Comparison of ENCODE assay signal across 9 cellular contexts in genomic region chr15:79090487-79091203, GRCh38. TPM values are rescaled to one million over a fixed set of nuclear protein-coding genes. Genes with fewer than 3 reads are reported as not detected.
DNase-seq lines count a peak whose midpoint lies in the region; ATAC-seq, FAIRE-seq and TF ChIP-seq lines count a peak whose summit lies in the region.
"Had no signal": no experiment of that assay in that cellular context is flagged by ENCODE, and none has a peak within 500 bp of the region (broad histone marks: within the 10 kb centered on the region; RNA-seq: fewer than 3 reads in every experiment).

TSS of gene RASGRF1 (minus strand) at chr15:79090780. CDS start at chr15:79090498, 282 bp downstream.

- peaks cover 99% of the 10 kb centered on the region for H3K27me3 ChIP-seq in HUES64 (ENCODE audit: insufficient read depth, low read length)
- H3K27me3 ChIP-seq in effector memory CD4-positive, alpha-beta T cell (replicated peaks; ENCODE audit: control insufficient read depth, insufficient read depth, low read length, poor library complexity, severe bottlenecking) = peaks cover 7% of the 10 kb centered on the region
- peaks cover 16% of the 10 kb centered on the region for H3K27me3 ChIP-seq in CD8-positive, alpha-beta T cell (ENCODE audit: insufficient read depth, low read length)
- H3K27me3 ChIP-seq in ovary = no peaks in the 10 kb centered on the region

- peaks cover 22% of the 10 kb centered on the region for H3K4me1 Mint-ChIP-seq in dendritic cell treated with granulocyte-macrophage colony-stimulating factor and Interleukin-4, amounts not matched to agents 40 ng/mL and 50 ng/mL, for 4 days (ENCODE audit: low read depth)
- peaks cover 19 to 31% (median 22%) of the 10 kb centered on the region in 3 donors for H3K4me1 Mint-ChIP-seq in naive B cell
- peaks cover 3% of the 10 kb centered on the region for H3K4me1 Mint-ChIP-seq in CD8-positive, alpha-beta T cell (ENCODE audit: low read depth)

- no peaks in the 10 kb centered on the region for H3K36me3 Mint-ChIP-seq in dendritic cell treated with granulocyte-macrophage colony-stimulating factor and Interleukin-4, amounts not matched to agents 40 ng/mL and 50 ng/mL, for 4 days (ENCODE audit: low read depth)
- H3K36me3 Mint-ChIP-seq in naive B cell = peaks cover 5 to 11% of the 10 kb centered on the region in 2 donors
- H3K36me3 Mint-ChIP-seq in CD8-positive, alpha-beta T cell = no peaks in the 10 kb centered on the region

- 8% methylated on average over 54 of the region's 61 CpGs for WGBS in A549 (ENCODE audit: missing lambda C conversion rate)
- under 1% methylated on average over 60 of the region's 61 CpGs for WGBS in HUES64
- WGBS in ovary, 3 donors = 1% methylated on average over 61 of the region's 61 CpGs

- TF ChIP-seq RAD21 in A549 (conservative IDR thresholded peaks at IDR 0.05 in 1 of 2, IDR thresholded peaks at IDR 0.05 in 1 of 2) = no peak

- H3K4me3 ChIP-seq in A549 (peak within 1 kb of the TSS; percentile 39), HUES64 (ENCODE audit: low read length) (peak within 1 kb of the TSS; percentile 65), ovary (no peak within 1 kb of the TSS)
- H3K4me3 ChIP-seq in effector memory CD4-positive, alpha-beta T cell (ENCODE audit: insufficient read depth, low read depth, low read length, poor library complexity, severe bottlenecking) = no peak within 1 kb of the TSS
- H3K4me3 ChIP-seq in CD8-positive, alpha-beta T cell (ENCODE audit: low read depth, low read length) = no peak within 1 kb of the TSS

- H3K9me3 Mint-ChIP-seq in dendritic cell treated with granulocyte-macrophage colony-stimulating factor and Interleukin-4, amounts not matched to agents 40 ng/mL and 50 ng/mL, for 4 days = no peaks in the 10 kb centered on the region
- no peaks in the 10 kb centered on the region for H3K9me3 Mint-ChIP-seq in naive B cell
- H3K9me3 Mint-ChIP-seq in CD8-positive, alpha-beta T cell = no peaks in the 10 kb centered on the region

- intact Hi-C loops in dendritic cell treated with granulocyte-macrophage colony-stimulating factor and Interleukin-4, amounts not matched to agents 40 ng/mL and 50 ng/mL, for 4 days (cut with micrococcal nuclease) = loop anchor here (10.0 kb wide), 1 partner anchor 84 kb away; no protein-coding TSS in a partner anchor
- intact Hi-C loops in CD8-positive, alpha-beta T cell (cut with DNase I, micrococcal nuclease) = no loop called here
- intact Hi-C loops in ovary (cut with DNase I) = no loop called here

- DNase-seq in A549 (ENCODE audit: low read depth in 1 of 2, low spot score in 1 of 2) (peak in 1 of 2 experiments; percentile 42), naive B cell (no peak), kidney glomerular epithelial cell (lab: John Stamatoyannopoulos, UW) (no peak), ovary (no peak)
- no peak for DNase-seq in effector memory CD4-positive, alpha-beta T cell
- no peak for DNase-seq in CD8-positive, alpha-beta T cell

- H3K4me1 ChIP-seq in A549 = peaks cover 17% of the 10 kb centered on the region
- no peaks in the 10 kb centered on the region for H3K4me1 ChIP-seq in HUES64 (ENCODE audit: insufficient read depth, low read length)
- H3K4me1 ChIP-seq in effector memory CD4-positive, alpha-beta T cell (ENCODE audit: control insufficient read depth, insufficient read depth, low read length, poor library complexity, severe bottlenecking) = peaks cover 6% of the 10 kb centered on the region
- no peaks in the 10 kb centered on the region for H3K4me1 ChIP-seq in CD8-positive, alpha-beta T cell (ENCODE audit: insufficient read depth, low read length)
- peaks cover 1% of the 10 kb centered on the region for H3K4me1 ChIP-seq in ovary (ENCODE audit: insufficient read depth)

- POLR2A ChIA-PET in A549 (lab: Yijun Ruan, JAX) = no interaction called here
- POLR2A ChIA-PET in CD8-positive, alpha-beta T cell (lab: Charles Lee) = no interaction called here

- TF ChIP-seq CTCF in A549 (IDR thresholded peaks at IDR 0.05) (no peak), ovary (IDR thresholded peaks at IDR 0.05) (no peak)
- TF ChIP-seq CTCF in CD8-positive, alpha-beta T cell (IDR thresholded peaks at IDR 0.05) = no peak

- peak in 1 of 2 experiments; percentile 43; a peak in 3 of 6 replicates for ATAC-seq in A549
- no peak for ATAC-seq in naive B cell (ENCODE audit: low read depth in 2 of 2)
- ATAC-seq in CD8-positive, alpha-beta T cell = no peak

- peaks cover 86% of the 10 kb centered on the region for H3K27me3 Mint-ChIP-seq in dendritic cell treated with granulocyte-macrophage colony-stimulating factor and Interleukin-4, amounts not matched to agents 40 ng/mL and 50 ng/mL, for 4 days
- H3K27me3 Mint-ChIP-seq in naive B cell = peaks cover 48 to 89% (median 83%) of the 10 kb centered on the region in 3 donors
- peaks cover 45% of the 10 kb centered on the region for H3K27me3 Mint-ChIP-seq in CD8-positive, alpha-beta T cell (ENCODE audit: low read depth)

- peak within 1 kb of the TSS; percentile 29; the same call in 1 of the 2 replicates for H3K9ac ChIP-seq in HUES64 (ENCODE audit: low read depth, low read length)

- no peaks in the 10 kb centered on the region for H3K9me3 ChIP-seq in A549
- H3K9me3 ChIP-seq in HUES64 (ENCODE audit: insufficient read depth, low read depth, low read length) = no peaks in the 10 kb centered on the region
- no peaks in the 10 kb centered on the region for H3K9me3 ChIP-seq in effector memory CD4-positive, alpha-beta T cell (ENCODE audit: control insufficient read depth, low read length)
- no peaks in the 10 kb centered on the region for H3K9me3 ChIP-seq in CD8-positive, alpha-beta T cell (ENCODE audit: low read length)
- no peaks in the 10 kb centered on the region for H3K9me3 ChIP-seq in ovary

- no peak within 1 kb of the TSS for H3K27ac ChIP-seq in A549
- H3K27ac ChIP-seq in HUES64 (ENCODE audit: low read depth, low read length) = no peak within 1 kb of the TSS
- no peak within 1 kb of the TSS for H3K27ac ChIP-seq in effector memory CD4-positive, alpha-beta T cell (ENCODE audit: insufficient read depth, low read length, poor library complexity, severe bottlenecking)
- H3K27ac ChIP-seq in CD8-positive, alpha-beta T cell (ENCODE audit: low read depth, low read length) = no peak within 1 kb of the TSS
- H3K27ac ChIP-seq in ovary = no peak within 1 kb of the TSS

- no peaks in the 10 kb centered on the region for H3K36me3 ChIP-seq in HUES64 (ENCODE audit: insufficient read depth, low read length)
- H3K36me3 ChIP-seq in effector memory CD4-positive, alpha-beta T cell (ENCODE audit: control insufficient read depth, insufficient read depth, low read length) = no peaks in the 10 kb centered on the region
- H3K36me3 ChIP-seq in CD8-positive, alpha-beta T cell (ENCODE audit: insufficient read depth, low read length) = no peaks in the 10 kb centered on the region
- no peaks in the 10 kb centered on the region for H3K36me3 ChIP-seq in ovary

- TF ChIP-seq EP300 in A549 (IDR thresholded peaks at IDR 0.05) = no peak
- TF ChIP-seq EP300 in ovary (IDR thresholded peaks at IDR 0.05) = no peak

- H3K27ac Mint-ChIP-seq in dendritic cell treated with granulocyte-macrophage colony-stimulating factor and Interleukin-4, amounts not matched to agents 40 ng/mL and 50 ng/mL, for 4 days = no peak within 1 kb of the TSS
- H3K27ac Mint-ChIP-seq in naive B cell = peak within 1 kb of the TSS in 1 of 6 donors; percentile 69
- no peak within 1 kb of the TSS for H3K27ac Mint-ChIP-seq in CD8-positive, alpha-beta T cell

- peak within 1 kb of the TSS; percentile 32 for H3K4me3 Mint-ChIP-seq in dendritic cell treated with granulocyte-macrophage colony-stimulating factor and Interleukin-4, amounts not matched to agents 40 ng/mL and 50 ng/mL, for 4 days
- H3K4me3 Mint-ChIP-seq in naive B cell = peak within 1 kb of the TSS in 7 of 8 donors; percentile 42 to 77 (median 65)
- H3K4me3 Mint-ChIP-seq in CD8-positive, alpha-beta T cell = no peak within 1 kb of the TSS

- CTCF ChIA-PET in A549 (lab: Yijun Ruan, JAX) = interaction anchor here (0.7 to 1.6 kb wide), 5 partner anchors 8 to 192 kb away, joined by 3 to 5 read pairs (median 3); partner anchors contain the start of gene ANKRD34C
- CTCF ChIA-PET in CD8-positive, alpha-beta T cell (lab: Charles Lee) = no interaction called here

- FAIRE-seq in A549 (lab: Jason Lieb, UNC) = no peak
- FAIRE-seq: G401.6 had no signal

- H3K4me2 ChIP-seq in A549 = peak within 1 kb of the TSS; percentile 87

- TF ChIP-seq POLR2A in A549 (IDR thresholded peaks at IDR 0.05; ENCODE audit: low read length) (no peak), ovary (IDR thresholded peaks at IDR 0.05) (no peak)

TF ChIP-seq in A549, 52 proteins besides CTCF, POLR2A, EP300 and RAD21 (continues in another document):
- TF ChIP-seq CHD4 (IDR thresholded peaks at IDR 0.05; ENCODE audit: borderline replicate concordance) (no peak), FOXS1 (CRISPR knock-in tag; IDR thresholded peaks at IDR 0.05) (no peak), NR3C1 (IDR thresholded peaks at IDR 0.05) (no peak), ZFP36 (IDR thresholded peaks at IDR 0.05; ENCODE audit: borderline replicate concordance, partially characterized antibody) (no peak), EHMT2 (IDR thresholded peaks at IDR 0.05; ENCODE audit: low read depth) (no peak), ZSCAN20 (CRISPR knock-in tag; IDR thresholded peaks at IDR 0.05) (no peak), GATA3 (IDR thresholded peaks at IDR 0.05; ENCODE audit: borderline replicate concordance) (no peak), PBX3 (IDR thresholded peaks at IDR 0.05) (no peak), CBX8 (IDR thresholded peaks at IDR 0.05) (no peak), HEYL (CRISPR knock-in tag; IDR thresholded peaks at IDR 0.05) (no peak)

RNA-seq across cellular contexts. Expression of gene RASGRF1, which starts in this region (rescaled TPM):
- 0.13 and 0.19 TPM in 2 replicates for polyA plus RNA-seq in A549 (2011; rRNA removed)
- 0.07 and 0.08 TPM in 2 replicates for polyA plus RNA-seq in A549 (2012; cell fraction: cytosol; rRNA removed)
- polyA plus RNA-seq in A549 (2012; cell fraction: nucleus; rRNA removed) = 0.04 and 0.05 TPM in 2 replicates
- polyA plus RNA-seq in A549 (2017; fragmentation: RNase III; extraction: RNeasy Plus Mini Kit Qiagen cat#74134 plus additional on column Dnase treatment) = 0.07 to 0.26 TPM (median 0.21 TPM) in 3 replicates
- polyA minus RNA-seq in A549 (2011; rRNA and poly(A)+ RNA removed) = 0.04 TPM in 1 of 2 replicates, not detected in the other
- polyA plus RNA-seq in HUES64 (2013, experiment 1 of 2) = 0.20 TPM
- 0.70 TPM for polyA plus RNA-seq in HUES64 (2013, experiment 2 of 2)
- under 1 TPM in 2 of 6 donors, not detected in 4; 0.04 to 0.25 TPM for polyA plus RNA-seq in naive B cell (ENCODE audit: low read depth in 6 of 6)
- total RNA-seq in CD8-positive, alpha-beta T cell = not detected
- 1 to 10 TPM in 4 of 7 donors, under 1 TPM in 2, not detected in 1; 0.23 to 9.5 (median 1.2) TPM for total RNA-seq in ovary
- under 1 TPM; 0.28 to 0.90 TPM for polyA plus RNA-seq in ovary

Comparison
In these comparisons a context has a peak if more than half of its experiments do, and no peak if none do; other contexts are left out.
1. H3K4me3 ChIP-seq: peak in A549 (single experiment) and HUES64 (single experiment); none in effector memory CD4-positive, alpha-beta T cell (single experiment), CD8-positive, alpha-beta T cell (single experiment) and ovary (single experiment).